Comparison of ENCODE assay signal across 1 cellular context in genomic region chr5:93594591-93595419, GRCh38.
TF ChIP-seq lines count a peak whose summit lies in the region.

No MANE protein-coding gene starts in this region.

TF ChIP-seq in GM12878, 131 proteins besides CTCF, POLR2A, EP300 and RAD21 (continued from another document):
- TF ChIP-seq ZNF592 (IDR thresholded peaks at IDR 0.05), result no peak
